ENCODE assay signal across 27 cellular contexts in the genomic region with DNA sequence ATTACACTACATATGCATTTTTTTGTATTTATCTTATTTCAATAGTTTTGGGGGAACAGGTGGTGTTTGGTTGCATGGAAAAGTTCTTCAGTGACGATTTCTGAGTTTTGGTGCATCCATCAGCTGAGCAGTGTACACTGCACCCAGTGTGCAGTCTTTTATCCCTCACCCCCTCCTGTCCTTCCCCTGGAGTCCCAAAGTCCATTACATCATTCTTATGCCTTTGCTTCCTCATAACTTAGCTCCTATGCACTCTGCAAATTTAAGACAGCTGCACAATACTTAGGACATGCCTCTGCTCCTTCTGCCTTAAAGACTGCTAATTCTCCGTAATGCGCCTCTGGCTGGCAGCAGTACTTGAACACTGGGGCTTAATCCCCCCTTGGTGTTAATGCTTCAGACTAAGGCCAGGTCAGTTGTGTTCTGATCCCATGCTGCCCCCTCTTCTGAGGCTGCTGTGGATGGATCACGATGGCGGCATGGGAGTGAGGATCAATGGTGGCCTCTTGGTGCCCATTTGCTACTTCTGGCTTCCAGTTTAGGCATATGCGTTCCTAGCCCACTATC.
DNase-seq lines count a peak whose midpoint lies in the region; ATAC-seq, FAIRE-seq and TF ChIP-seq lines count a peak whose summit lies in the region.
"Had no signal": no experiment of that assay in that cellular context is flagged by ENCODE, and none has a peak within 500 bp of the region (broad histone marks: within the 10 kb centered on the region; RNA-seq: fewer than 3 reads in every experiment).

No MANE protein-coding gene starts in this region.

- H2BK15ac ChIP-seq in mesenchymal stem cell (ENCODE audit: low read depth, poor library complexity, severe bottlenecking): no peak overlapping the region

- H2AFZ ChIP-seq in HepG2 (ENCODE audit: low read length) (no peak overlapping the region), mesenchymal stem cell (ENCODE audit: low read depth, low read length) (no peak overlapping the region)
- H2AFZ ChIP-seq: GM23338, PC-9 had no signal

- no peak overlapping the region for H3K14ac ChIP-seq in mesenchymal stem cell (ENCODE audit: low read length in 2 of 2)

- no peak overlapping the region for H2BK120ac ChIP-seq in mesenchymal stem cell (ENCODE audit: low read depth, low read length)

- CTCF ChIA-PET in HepG2 (lab: Yijun Ruan, JAX; ENCODE audit: low intra/inter-chr PET ratio, low total read pairs): no interaction called here

- no TSS peak for BruUV-seq in HepG2 (replicated peaks; lab: Mats Ljungman, UMichigan)

- H3K23ac ChIP-seq in mesenchymal stem cell (ENCODE audit: low read length in 2 of 2): no peak overlapping the region

- peaks cover 5 to 36% of the 10 kb centered on the region in 2 experiments; a peak in 4 of 5 replicates for H3K36me3 ChIP-seq in HepG2 (replicated peaks in 1 of 2; ENCODE audit: control insufficient read depth in 1 of 2, insufficient read depth in 2 of 2, low read length in 2 of 2)
- H3K36me3 ChIP-seq in right lobe of liver: peaks cover 0 to 6% (median 0%) of the 10 kb centered on the region in 4 donors
- peaks cover 12% of the 10 kb centered on the region for H3K36me3 ChIP-seq in WERI-Rb-1
- peaks cover 11 to 31% of the 10 kb centered on the region in 2 experiments for H3K36me3 ChIP-seq in mesenchymal stem cell (ENCODE audit: control insufficient read depth in 1 of 2, insufficient read depth in 2 of 2, low read depth in 1 of 2, low read length in 2 of 2)
- H3K36me3 ChIP-seq: BE2C had no signal

- no peak overlapping the region for H3K4ac ChIP-seq in mesenchymal stem cell (ENCODE audit: low read depth in 1 of 2, low read length in 2 of 2)

- H3K4me1 ChIP-seq in HepG2 (ENCODE audit: insufficient read depth, low read length) (peaks cover 54% of the 10 kb centered on the region), right lobe of liver (peaks cover 0 to 18% (median 5%) of the 10 kb centered on the region in 4 donors), mesenchymal stem cell (ENCODE audit: control insufficient read depth, insufficient read depth, low read depth, low read length) (peaks cover 20% of the 10 kb centered on the region)

- H4K8ac ChIP-seq in mesenchymal stem cell (ENCODE audit: low read length): peak overlapping the region; percentile 47

- ATAC-seq in HepG2: no peak
- ATAC-seq in right lobe of liver: no peak
- ATAC-seq: GM12878, GM23338 had no signal

- TF ChIP-seq CTCF in HepG2 (CRISPR knock-in tag; IDR thresholded peaks at IDR 0.05) (no peak), right lobe of liver (IDR thresholded peaks at IDR 0.05) (no peak), WERI-Rb-1 (IDR thresholded peaks at IDR 0.05; ENCODE audit: low read depth, low read length) (no peak)

- 96% methylated on average over 6 of the region's 6 CpGs for WGBS in HepG2 (ENCODE audit: low lambda C conversion rate)
- 100% methylated on average over 4 of the region's 6 CpGs for WGBS in right lobe of liver (ENCODE audit: insufficient coverage, low coverage, low lambda C conversion rate, missing lambda C conversion rate)
- WGBS in mesenchymal stem cell: 98% methylated on average over 6 of the region's 6 CpGs

- H3K79me1 ChIP-seq in mesenchymal stem cell (replicated peaks; ENCODE audit: low read length, poor library complexity, severe bottlenecking): peaks cover 1% of the 10 kb centered on the region

- H3K79me2 ChIP-seq in HepG2 (ENCODE audit: insufficient read depth, low read length): no peaks in the 10 kb centered on the region

- no peaks in the 10 kb centered on the region for H4K20me1 ChIP-seq in HepG2 (ENCODE audit: insufficient read depth, low read length)

- no peak overlapping the region for H4K91ac ChIP-seq in mesenchymal stem cell (ENCODE audit: low read length)

- H3K9ac ChIP-seq in HepG2 (ENCODE audit: insufficient read depth, low read depth, low read length) (no peak overlapping the region), mesenchymal stem cell (ENCODE audit: low read length) (no peak overlapping the region)

- DNase-seq in HepG2 (ENCODE audit: low spot score): no peak
- no peak for DNase-seq in right lobe of liver
- DNase-seq in WERI-Rb-1: peak; percentile 62
- DNase-seq in mesenchymal stem cell: no peak
- DNase-seq in T-helper 1 cell: no peak
- no peak for DNase-seq in activated gamma-delta T cell treated with Interleukin-2 at 50 U/mL for 16 hours
- no peak for DNase-seq in COR-L47 (lab: John Stamatoyannopoulos, UW)
- DNase-seq in NCI-H128 (lab: John Stamatoyannopoulos, UW; ENCODE audit: unreplicated experiment): no peak
- DNase-seq: ACHN, BE2C, EL, GDM1, HCEC 1CT, NCI-H1092 treated with DMSO at 0.1 percent for 48 hours, NCI-H1436 treated with DMSO at 0.1 percent for 48 hours, NCI-H187 treated with DMSO at 0.1 percent for 48 hours, NCI-H2107, NCI-H446, NCI-H524 treated with DMSO at 0.1 percent for 48 hours, NCI-H774, PC-9, Right ventricle myocardium superior, RPMI8226 had no signal

- no peak overlapping the region for H2BK12ac ChIP-seq in mesenchymal stem cell (ENCODE audit: low read length in 2 of 2)

- H2AK5ac ChIP-seq in mesenchymal stem cell (ENCODE audit: low read length, severe bottlenecking): peak overlapping the region; percentile 93

- intact Hi-C loops in HepG2 (cut with micrococcal nuclease; ENCODE audit: unreplicated experiment) (loop anchor here (10.0 kb wide), 1 partner anchor 79 kb away; no protein-coding TSS in a partner anchor), right lobe of liver (cut with DNase I) (no loop called here)

- in situ Hi-C loops in HepG2 (cut with HindIII; ENCODE audit: extremely low pct_ligation_motif_present, low pct_unique_long_range_greater_than_20kb): no loop called here

- H3K4me2 ChIP-seq in HepG2 (ENCODE audit: low read depth, low read length) (no peak overlapping the region), mesenchymal stem cell (ENCODE audit: low read length, poor library complexity, severe bottlenecking) (no peak overlapping the region)
- H3K4me2 ChIP-seq: GM23338, PC-9 had no signal

- no peak for TF ChIP-seq POLR2A in HepG2 (IDR thresholded peaks at IDR 0.05; ENCODE audit: insufficient read depth in 1 of 2, low read depth in 2 of 2, low read length in 2 of 2)
- no peak for TF ChIP-seq POLR2A in right lobe of liver (IDR thresholded peaks at IDR 0.05)

- no peak for FAIRE-seq in HepG2 (lab: Jason Lieb, UNC)
- FAIRE-seq: GM12878 had no signal

- H3K27ac ChIP-seq in HepG2 (ENCODE audit: extremely low read length, insufficient read depth, low read length) (no peak overlapping the region), right lobe of liver (no peak overlapping the region), WERI-Rb-1 (no peak overlapping the region), mesenchymal stem cell (ENCODE audit: low read length, poor library complexity, severe bottlenecking) (peak overlapping the region; percentile 74)
- H3K27ac ChIP-seq: 22Rv1, PC-9, SJSA1 had no signal

- no peak overlapping the region for H3K18ac ChIP-seq in mesenchymal stem cell (ENCODE audit: low read depth in 1 of 2, low read length in 2 of 2)

- POLR2A ChIA-PET in HepG2 (lab: Yijun Ruan, JAX): no interaction called here

- peak overlapping the region; percentile 33 for H2BK5ac ChIP-seq in mesenchymal stem cell (ENCODE audit: low read depth, low read length, poor library complexity, severe bottlenecking)

- no peak for TF ChIP-seq RAD21 in HepG2 (CRISPR knock-in tag; IDR thresholded peaks at IDR 0.05)

- H3K27me3 ChIP-seq in HepG2 (ENCODE audit: control insufficient read depth in 1 of 2, insufficient read depth in 2 of 2, low read length in 2 of 2) (no peaks in the 10 kb centered on the region), right lobe of liver (no peaks in the 10 kb centered on the region), WERI-Rb-1 (ENCODE audit: insufficient read depth, low read depth, severe bottlenecking) (no peaks in the 10 kb centered on the region), mesenchymal stem cell (ENCODE audit: control insufficient read depth in 1 of 2, insufficient read depth in 1 of 2, low read length in 2 of 2) (no peaks in the 10 kb centered on the region)
- H3K27me3 ChIP-seq: BE2C, SJSA1 had no signal

- peaks cover 2% of the 10 kb centered on the region; the same call in 1 of the 2 replicates for H3K9me3 ChIP-seq in HepG2 (ENCODE audit: low read length)
- no peaks in the 10 kb centered on the region for H3K9me3 ChIP-seq in right lobe of liver
- peaks cover under 1% of the 10 kb centered on the region for H3K9me3 ChIP-seq in WERI-Rb-1 (ENCODE audit: severe bottlenecking)
- no peaks in the 10 kb centered on the region for H3K9me3 ChIP-seq in mesenchymal stem cell (ENCODE audit: control insufficient read depth, low read length)
- H3K9me3 ChIP-seq: BE2C, SJSA1 had no signal

- TF ChIP-seq EP300 in HepG2 (IDR thresholded peaks at IDR 0.05; ENCODE audit: low read depth in 2 of 2, low read length in 2 of 2): no peak
- no peak for TF ChIP-seq EP300 in HepG2 (CRISPR knock-in tag; IDR thresholded peaks at IDR 0.05; ENCODE audit: borderline replicate concordance)

- H3K4me3 ChIP-seq in HepG2 (replicated peaks in 1 of 3; ENCODE audit: insufficient read depth in 1 of 3, low read depth in 2 of 3, low read length in 3 of 3) (no peak overlapping the region), right lobe of liver (no peak overlapping the region), WERI-Rb-1 (ENCODE audit: low read depth, low read length) (no peak overlapping the region), mesenchymal stem cell (ENCODE audit: insufficient read depth in 1 of 2, low read depth in 1 of 2, low read length in 2 of 2) (no peak overlapping the region)
- H3K4me3 ChIP-seq: GM12878, GM23338, PC-9, SJSA1 had no signal

TF ChIP-seq in HepG2, 621 proteins besides CTCF, POLR2A, EP300 and RAD21 (continues in another document):
- TF ChIP-seq, protein P1, sequence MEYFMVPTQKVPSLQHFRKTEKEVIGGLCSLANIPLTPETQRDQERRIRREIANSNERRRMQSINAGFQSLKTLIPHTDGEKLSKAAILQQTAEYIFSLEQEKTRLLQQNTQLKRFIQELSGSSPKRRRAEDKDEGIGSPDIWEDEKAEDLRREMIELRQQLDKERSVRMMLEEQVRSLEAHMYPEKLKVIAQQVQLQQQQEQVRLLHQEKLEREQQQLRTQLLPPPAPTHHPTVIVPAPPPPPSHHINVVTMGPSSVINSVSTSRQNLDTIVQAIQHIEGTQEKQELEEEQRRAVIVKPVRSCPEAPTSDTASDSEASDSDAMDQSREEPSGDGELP (IDR thresholded peaks at IDR 0.05; ENCODE audit: borderline replicate concordance, low read depth): peak; percentile 72; the same call in 1 of the 2 replicates
- TF ChIP-seq, protein P2, sequence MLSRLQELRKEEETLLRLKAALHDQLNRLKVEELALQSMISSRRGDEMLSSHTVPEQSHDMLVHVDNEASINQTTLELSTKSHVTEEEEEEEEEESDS (CRISPR knock-in tag; IDR thresholded peaks at IDR 0.05; ENCODE audit: borderline replicate concordance): no peak
- TF ChIP-seq HNF4A (CRISPR knock-in tag; IDR thresholded peaks at IDR 0.05) (peak; percentile 56), ZNF225 (CRISPR knock-in tag; IDR thresholded peaks at IDR 0.05) (peak; percentile 36; the same call in 1 of the 2 replicates), ZBTB38 (CRISPR knock-in tag; IDR thresholded peaks at IDR 0.05) (0 out of 2 replicates have a peak, but pooled peaks have one; percentile 38), HNRNPUL1 (IDR thresholded peaks at IDR 0.05; ENCODE audit: low read depth, low read length) (no peak)
